In the genomic region with DNA sequence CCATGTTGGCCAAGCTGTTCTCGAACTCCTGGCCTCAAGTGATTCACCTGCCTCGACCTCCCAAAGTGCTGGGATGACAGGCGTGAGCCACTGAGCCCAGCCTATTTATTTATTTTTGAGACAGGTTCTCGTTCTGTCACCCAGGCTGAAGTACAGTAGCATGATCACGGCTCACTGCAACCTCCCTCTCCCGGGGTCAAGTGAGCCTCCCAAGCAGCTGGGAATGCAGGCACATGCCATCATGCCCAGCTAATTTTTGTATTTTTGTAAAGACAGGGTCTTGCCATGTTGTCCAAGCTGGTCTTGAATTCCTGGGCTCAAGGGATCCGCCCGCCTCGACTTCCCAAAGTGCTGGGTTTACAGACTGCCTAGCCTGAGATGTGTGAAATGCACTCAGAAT, we compare ENCODE assay signal across 15 cellular contexts. TPM values are rescaled to one million over a fixed set of nuclear protein-coding genes. Genes with fewer than 3 reads are reported as not detected.
A peak's percentile ranks its signal among the peaks of the same experiment; 100 is the strongest.
DNase-seq lines count a peak whose midpoint lies in the region; ATAC-seq, FAIRE-seq and TF ChIP-seq lines count a peak whose summit lies in the region.
"Had no signal": no experiment of that assay in that cellular context is flagged by ENCODE, and none has a peak within 500 bp of the region (broad histone marks: within the 10 kb centered on the region; RNA-seq: fewer than 3 reads in every experiment).

No MANE protein-coding gene starts in this region.

- TF ChIP-seq POLR2A in thyroid gland (IDR thresholded peaks at IDR 0.05): no peak
- TF ChIP-seq POLR2A in GM12892 (IDR thresholded peaks at IDR 0.05; ENCODE audit: low read depth, low read length): no peak

- TF ChIP-seq CTCF in heart right ventricle (IDR thresholded peaks at IDR 0.05): no peak
- no peak for TF ChIP-seq CTCF in VCaP (conservative IDR thresholded peaks at IDR 0.05)
- no peak for TF ChIP-seq CTCF in nephron (IDR thresholded peaks at IDR 0.05; ENCODE audit: unreplicated experiment in 3 of 3)
- no peak for TF ChIP-seq CTCF in thyroid gland (IDR thresholded peaks at IDR 0.05)
- TF ChIP-seq CTCF in pancreas (IDR thresholded peaks at IDR 0.05): no peak

- FAIRE-seq in pancreas (lab: Jason Lieb, UNC): no peak
- FAIRE-seq in GM12892 (lab: Jason Lieb, UNC): no peak
- FAIRE-seq: A549, RCC 7860 had no signal

- no peaks in the 10 kb centered on the region for H3K27me3 ChIP-seq in heart right ventricle
- H3K27me3 ChIP-seq in thyroid gland: no peaks in the 10 kb centered on the region
- no peaks in the 10 kb centered on the region for H3K27me3 ChIP-seq in pancreas

- 79 to 89% methylated on average over 9 of the region's 9 CpGs for WGBS in heart right ventricle, 2 donors
- WGBS in thyroid gland, 2 donors: 81 to 88% methylated on average over 9 of the region's 9 CpGs
- 93 to 95% methylated on average over 9 of the region's 9 CpGs for WGBS in pancreas, 2 donors

- peak overlapping the region in 1 of 3 experiments; percentile 54 for H3K4me3 Mint-ChIP-seq in nephron

- H3K36me3 Mint-ChIP-seq in nephron (ENCODE audit: low read depth): no peaks in the 10 kb centered on the region

- H3K4me3 ChIP-seq in heart right ventricle: peak overlapping the region in 8 of 10 donors; percentile 4 to 41 (median 26)
- no peak overlapping the region for H3K4me3 ChIP-seq in thyroid gland (replicated peaks in 1 of 3)
- H3K4me3 ChIP-seq in pancreas: no peak overlapping the region
- H3K4me3 ChIP-seq: A549 had no signal

- peak overlapping the region; percentile 80 to 93 (median 90) for H3K27ac Mint-ChIP-seq in nephron

- H3K27me3 Mint-ChIP-seq in nephron (ENCODE audit: low read depth): no peaks in the 10 kb centered on the region

- H3K9me3 ChIP-seq in heart right ventricle: no peaks in the 10 kb centered on the region
- no peaks in the 10 kb centered on the region for H3K9me3 ChIP-seq in thyroid gland
- no peaks in the 10 kb centered on the region for H3K9me3 ChIP-seq in pancreas
- H3K9me3 ChIP-seq: A549 had no signal

- H3K36me3 ChIP-seq in heart right ventricle (no peaks in the 10 kb centered on the region), thyroid gland (no peaks in the 10 kb centered on the region), pancreas (no peaks in the 10 kb centered on the region)

- no peak for ATAC-seq in heart right ventricle
- no peak for ATAC-seq in left cardiac atrium
- no peak for ATAC-seq in pancreas
- ATAC-seq: A549 had no signal

- DNase-seq in heart right ventricle (no peak), left cardiac atrium (no peak), thyroid gland (no peak), pancreas (no peak), T1000 (lab: John Stamatoyannopoulos, UW) (no peak), GM12892 (ENCODE audit: insufficient read length) (no peak)
- DNase-seq: Calu3, HCEC 1CT, NCI-H1417 treated with DMSO at 0.1 percent for 48 hours, NCI-H2029, NCI-H2171 treated with DMSO at 0.1 percent for 48 hours had no signal

- H3K4me1 ChIP-seq in heart right ventricle (peaks cover 10 to 88% (median 58%) of the 10 kb centered on the region in 9 donors), thyroid gland (peaks cover 0 to 27% of the 10 kb centered on the region in 2 donors), pancreas (peaks cover 0 to 17% (median 8%) of the 10 kb centered on the region in 3 donors)

- peaks cover 47% of the 10 kb centered on the region for H3K4me1 Mint-ChIP-seq in nephron

- H3K9me3 Mint-ChIP-seq in nephron: no peaks in the 10 kb centered on the region

- intact Hi-C loops in heart right ventricle (cut with DNase I) (no loop called here), left cardiac atrium (cut with DNase I) (no loop called here), thyroid gland (cut with DNase I) (no loop called here), pancreas (cut with DNase I) (no loop called here)

- H3K27ac ChIP-seq in heart right ventricle (peak overlapping the region; percentile 81 to 96 (median 88)), VCaP (peak overlapping the region; percentile 61; the same call in 1 of the 2 replicates), thyroid gland (peak overlapping the region; percentile 15 to 50 (median 37)), pancreas (no peak overlapping the region)

RNA-seq across cellular contexts. Expression of gene SEC14L1, which starts 10.2 kb away (rescaled TPM):
- 10 to 100 TPM; 38.7 to 88.8 (median 55.3) TPM for total RNA-seq in heart right ventricle
- 10 to 100 TPM; 36.1 to 42.3 TPM for polyA plus RNA-seq in heart right ventricle
- total RNA-seq in left cardiac atrium: 10 to 100 TPM; 71.6 to 82.2 TPM
- 100 to 1,000 TPM in 2 of 4 donors, 10 to 100 TPM in 2; 57.6 to 287 (median 102) TPM for total RNA-seq in thyroid gland
- 10 to 100 TPM; 28.7 to 45.5 (median 34.2) TPM for total RNA-seq in pancreas
- polyA plus RNA-seq in pancreas: 10 to 100 TPM; 17.8 to 18.6 TPM
- polyA plus RNA-seq in GM12892 (2012; ENCODE audit: missing spikeins): 29.6 TPM

Comparison
In these comparisons a context has a peak if more than half of its experiments do, and no peak if none do; other contexts are left out.
1. H3K27ac ChIP-seq: peak in heart right ventricle (10 of 10), VCaP (single experiment) and thyroid gland (3 of 3); none in pancreas (0 of 4).
2. H3K4me3 ChIP-seq: peak in heart right ventricle (8 of 10); none in thyroid gland (0 of 3) and pancreas (0 of 4).